17 cellular contexts compared by ENCODE assay signal in genomic region chr4:171621646-171622045, GRCh38.
A peak's percentile ranks its signal among the peaks of the same experiment; 100 is the strongest.
DNase-seq lines count a peak whose midpoint lies in the region; ATAC-seq and TF ChIP-seq lines count a peak whose summit lies in the region.
"Had no signal": no experiment of that assay in that cellular context is flagged by ENCODE, and none has a peak within 500 bp of the region (broad histone marks: within the 10 kb centered on the region; RNA-seq: fewer than 3 reads in every experiment).

No MANE protein-coding gene starts in this region.

- H3K4me1 ChIP-seq in BLaER1 treated with 17β-estradiol and CSF1 and Interleukin-3, amounts not matched to agents 10 nM and 100 nM = peaks cover 0 to 13% (median 10%) of the 10 kb centered on the region in 10 experiments; a peak in 15 of 20 replicates
- H3K4me1 ChIP-seq in esophagus muscularis mucosa = no peaks in the 10 kb centered on the region
- H3K4me1 ChIP-seq in CD8-positive, alpha-beta T cell (ENCODE audit: insufficient read depth, low read length) = no peaks in the 10 kb centered on the region
- H3K4me1 ChIP-seq: tibial nerve had no signal

- no peaks in the 10 kb centered on the region for H3K36me3 Mint-ChIP-seq in CD8-positive, alpha-beta T cell

- peaks cover 0 to 14% (median 7%) of the 10 kb centered on the region in 11 experiments; a peak in 11 of 22 replicates for H3K9me3 ChIP-seq in BLaER1 treated with 17β-estradiol and CSF1 and Interleukin-3, amounts not matched to agents 10 nM and 100 nM (replicated peaks in 1 of 11)
- no peaks in the 10 kb centered on the region for H3K9me3 ChIP-seq in esophagus muscularis mucosa
- H3K9me3 ChIP-seq in CD8-positive, alpha-beta T cell (ENCODE audit: low read length) = no peaks in the 10 kb centered on the region
- H3K9me3 ChIP-seq: tibial nerve had no signal

- H3K4me1 Mint-ChIP-seq in CD8-positive, alpha-beta T cell (ENCODE audit: low read depth) = no peaks in the 10 kb centered on the region

- intact Hi-C loops in esophagus muscularis mucosa (cut with DNase I) = no loop called here
- intact Hi-C loops in CD8-positive, alpha-beta T cell (cut with DNase I, micrococcal nuclease) = no loop called here

- TF ChIP-seq POLR2A in esophagus muscularis mucosa (IDR thresholded peaks at IDR 0.05; ENCODE audit: low read depth) = no peak

- no peaks in the 10 kb centered on the region for H3K27me3 Mint-ChIP-seq in CD8-positive, alpha-beta T cell (ENCODE audit: low read depth)

- H3K4me2 ChIP-seq in BLaER1 treated with 17β-estradiol and CSF1 and Interleukin-3, amounts not matched to agents 10 nM and 100 nM = peak overlapping the region in 9 of 11 experiments; percentile 1 to 66 (median 18); a peak in 12 of 22 replicates
- H3K4me2 ChIP-seq: PC-9 had no signal

- H3K4me3 ChIP-seq in BLaER1 treated with 17β-estradiol and CSF1 and Interleukin-3, amounts not matched to agents 10 nM and 100 nM = no peak overlapping the region
- no peak overlapping the region for H3K4me3 ChIP-seq in esophagus muscularis mucosa
- H3K4me3 ChIP-seq in CD8-positive, alpha-beta T cell (ENCODE audit: low read depth, low read length) = no peak overlapping the region
- H3K4me3 ChIP-seq: PC-9, tibial nerve had no signal

- no peaks in the 10 kb centered on the region for H4K20me1 ChIP-seq in BLaER1 treated with 17β-estradiol and CSF1 and Interleukin-3, amounts not matched to agents 10 nM and 100 nM

- H3K9ac ChIP-seq in BLaER1 treated with 17β-estradiol and CSF1 and Interleukin-3, amounts not matched to agents 10 nM and 100 nM = no peak overlapping the region

- no peak overlapping the region; a peak in 1 of 22 replicates for H3K27ac ChIP-seq in BLaER1 treated with 17β-estradiol and CSF1 and Interleukin-3, amounts not matched to agents 10 nM and 100 nM
- H3K27ac ChIP-seq in esophagus muscularis mucosa (replicated peaks in 1 of 4) = no peak overlapping the region
- no peak overlapping the region for H3K27ac ChIP-seq in CD8-positive, alpha-beta T cell (ENCODE audit: low read depth, low read length)
- H3K27ac ChIP-seq: PC-9, tibial nerve had no signal

- ATAC-seq in GM19043 (IDR thresholded peaks at IDR 0.05; ENCODE audit: low read depth, unreplicated experiment) (peak; percentile 57), HG02763 (IDR thresholded peaks at IDR 0.05; ENCODE audit: unreplicated experiment) (peak; percentile 70)
- no peak for ATAC-seq in CD8-positive, alpha-beta T cell
- ATAC-seq: SK-N-SH treated with all-trans-retinoic acid at 6 μM for 48 hours had no signal

- DNase-seq in MV-4-11 (lab: John Stamatoyannopoulos, UW) (peak; percentile 60), HPDE6-E6E7 (ENCODE audit: extremely low spot score) (no peak), esophagus muscularis mucosa (ENCODE audit: extremely low spot score) (no peak), NCI-H1048 (lab: John Stamatoyannopoulos, UW) (no peak)
- no peak for DNase-seq in CD8-positive, alpha-beta T cell
- DNase-seq: amniotic stem cell; Calu3; mesenchymal stem cell; NCI-H446; PC-9; stimulated activated CD4-positive, alpha-beta T cell treated with anti-CD3 and anti-CD28 coated beads, Interleukin-4, amount 100 ng/mL, for 1 hour had no signal

- no peak overlapping the region for H3K27ac Mint-ChIP-seq in CD8-positive, alpha-beta T cell
- H3K27ac Mint-ChIP-seq: activated T-helper 2 cell treated with anti-CD3 and anti-CD28 coated beads, Interferon-gamma antibody, Interleukin-2, Interleukin-4, amounts not matched to agents 10 μg/mL and 5 μg/mL and 100 μg/mL, durations not matched to agents 14 hours and 24 hours and 36 hours had no signal

- CTCF ChIA-PET in CD8-positive, alpha-beta T cell (lab: Charles Lee) = no interaction called here

- H3K36me3 ChIP-seq in BLaER1 treated with 17β-estradiol and CSF1 and Interleukin-3, amounts not matched to agents 10 nM and 100 nM = no peaks in the 10 kb centered on the region
- H3K36me3 ChIP-seq in esophagus muscularis mucosa = no peaks in the 10 kb centered on the region
- no peaks in the 10 kb centered on the region for H3K36me3 ChIP-seq in CD8-positive, alpha-beta T cell (ENCODE audit: insufficient read depth, low read length)
- H3K36me3 ChIP-seq: tibial nerve had no signal

- POLR2A ChIA-PET in CD8-positive, alpha-beta T cell (lab: Charles Lee) = no interaction called here

- peaks cover 14% of the 10 kb centered on the region for H3K9me3 Mint-ChIP-seq in CD8-positive, alpha-beta T cell
- H3K9me3 Mint-ChIP-seq: activated T-helper 2 cell treated with anti-CD3 and anti-CD28 coated beads, Interferon-gamma antibody, Interleukin-2, Interleukin-4, amounts not matched to agents 10 μg/mL and 5 μg/mL and 100 μg/mL, durations not matched to agents 14 hours and 24 hours and 36 hours had no signal

- peaks cover 0 to under 1% (median 0%) of the 10 kb centered on the region in 11 experiments; a peak in 1 of 22 replicates for H3K27me3 ChIP-seq in BLaER1 treated with 17β-estradiol and CSF1 and Interleukin-3, amounts not matched to agents 10 nM and 100 nM
- H3K27me3 ChIP-seq in esophagus muscularis mucosa = no peaks in the 10 kb centered on the region
- H3K27me3 ChIP-seq in CD8-positive, alpha-beta T cell (ENCODE audit: insufficient read depth, low read length) = no peaks in the 10 kb centered on the region
- H3K27me3 ChIP-seq: tibial nerve had no signal

- TF ChIP-seq EP300 in esophagus muscularis mucosa (IDR thresholded peaks at IDR 0.05) = no peak

- TF ChIP-seq CTCF in esophagus muscularis mucosa (IDR thresholded peaks at IDR 0.05) = no peak
- no peak for TF ChIP-seq CTCF in CD8-positive, alpha-beta T cell (IDR thresholded peaks at IDR 0.05)

- H3K4me3 Mint-ChIP-seq in CD8-positive, alpha-beta T cell = no peak overlapping the region
